Comparison of ENCODE assay signal across 7 cellular contexts in the genomic region with DNA sequence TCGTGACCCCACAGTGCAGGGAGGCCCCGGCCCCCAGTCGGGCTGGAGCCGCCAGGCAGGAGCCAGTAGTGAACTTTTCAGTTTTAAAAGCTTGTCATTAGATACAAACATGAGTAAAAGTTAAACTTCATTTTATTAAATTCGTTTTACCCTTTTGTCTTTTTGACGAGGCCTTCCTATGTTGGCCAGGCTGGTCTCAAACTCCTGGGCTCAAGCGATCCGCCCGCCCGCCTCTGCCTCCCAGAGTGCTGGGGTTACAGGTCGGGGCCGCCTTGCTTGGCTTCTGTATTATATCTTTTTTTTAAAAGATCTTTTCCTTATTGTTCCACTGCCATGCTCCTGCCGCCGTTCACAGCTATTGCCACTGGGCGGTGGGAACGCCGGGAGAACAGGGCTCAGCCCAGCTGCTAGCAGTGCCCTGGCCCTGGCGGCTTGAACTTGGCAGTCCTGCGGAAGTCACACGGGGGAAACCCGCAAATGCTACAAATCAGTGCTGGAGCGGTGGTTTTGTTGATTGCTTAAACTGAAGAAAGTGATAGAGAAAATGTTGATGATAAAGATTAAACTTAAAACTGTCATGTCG. TPM values are rescaled to one million over a fixed set of nuclear protein-coding genes. Genes with fewer than 3 reads are reported as not detected.
DNase-seq lines count a peak whose midpoint lies in the region; ATAC-seq, FAIRE-seq and TF ChIP-seq lines count a peak whose summit lies in the region.

No MANE protein-coding gene starts in this region.

- DNase-seq in GM12865 (ENCODE audit: low read depth) (peak; percentile 68), HUDEP-2 (lab: John Stamatoyannopoulos, UW; ENCODE audit: unreplicated experiment in 76 of 76) (peak in 55 of 76 experiments; percentile 2 to 54 (median 32)), RCC 7860 (ENCODE audit: low spot score) (peak; percentile 64), foreskin keratinocyte (peak in 1 of 2 donors; percentile 37), neural progenitor cell (ENCODE audit: low spot score) (peak; percentile 70), tibial nerve (ENCODE audit: low spot score in 2 of 2) (peak in 1 of 2 donors; percentile 20)
- DNase-seq in activated gamma-delta T cell treated with anti-CD3 and anti-CD28 coated beads, Interleukin-2, amount 50 U/mL, for 16 hours (ENCODE audit: low read depth): peak; percentile 31

- FAIRE-seq in RCC 7860 (lab: Jason Lieb, UNC): no peak

- H3K36me3 Mint-ChIP-seq in neural progenitor cell: peaks cover 16% of the 10 kb centered on the region

- H3K4me3 ChIP-seq in GM12865 (ENCODE audit: low read depth, low read length) (peak overlapping the region; percentile 93), neural progenitor cell (peak overlapping the region; percentile 87), tibial nerve (peak overlapping the region; percentile 58 to 99 (median 81))

- peak overlapping the region; percentile 85 for H3K27ac Mint-ChIP-seq in neural progenitor cell

- H3K9me3 ChIP-seq in neural progenitor cell (ENCODE audit: low read depth): no peaks in the 10 kb centered on the region
- no peaks in the 10 kb centered on the region for H3K9me3 ChIP-seq in tibial nerve

- no peak for TF ChIP-seq POLR2A in tibial nerve (IDR thresholded peaks at IDR 0.05)

- TF ChIP-seq CTCF in GM12865 (IDR thresholded peaks at IDR 0.05; ENCODE audit: insufficient read depth, low read depth, low read length, missing control alignments): no peak
- TF ChIP-seq CTCF in foreskin keratinocyte (conservative IDR thresholded peaks at IDR 0.05): peak; percentile 47
- peak; percentile 26 for TF ChIP-seq CTCF in neural progenitor cell (IDR thresholded peaks at IDR 0.05)
- no peak for TF ChIP-seq CTCF in tibial nerve (IDR thresholded peaks at IDR 0.05)

- H3K4me1 Mint-ChIP-seq in neural progenitor cell: peaks cover 17% of the 10 kb centered on the region

- peaks cover 33% of the 10 kb centered on the region for H4K20me1 ChIP-seq in neural progenitor cell (ENCODE audit: low read depth)

- no peaks in the 10 kb centered on the region for H3K27me3 ChIP-seq in foreskin keratinocyte
- H3K27me3 ChIP-seq in neural progenitor cell: peaks cover 22% of the 10 kb centered on the region
- no peaks in the 10 kb centered on the region for H3K27me3 ChIP-seq in tibial nerve

- H2AFZ ChIP-seq in neural progenitor cell (replicated peaks): peak overlapping the region; percentile 99

- peaks cover 40% of the 10 kb centered on the region for H3K79me2 ChIP-seq in neural progenitor cell (ENCODE audit: low read depth)

- peak; percentile 56 for ATAC-seq in foreskin keratinocyte

- H3F3A ChIP-seq in neural progenitor cell (ENCODE audit: low read depth): peaks cover 20% of the 10 kb centered on the region

- peak overlapping the region; percentile 91 for H3K4me2 ChIP-seq in neural progenitor cell

- peaks cover 10% of the 10 kb centered on the region for H3K27me3 Mint-ChIP-seq in neural progenitor cell (ENCODE audit: insufficient read depth, low read depth)

- 8% methylated on average over 23 of the region's 23 CpGs for WGBS in tibial nerve, 2 donors

- peak overlapping the region; percentile 95 for H3K9ac ChIP-seq in neural progenitor cell

- no peaks in the 10 kb centered on the region for H3K36me3 ChIP-seq in neural progenitor cell
- peaks cover 0 to 16% (median 0%) of the 10 kb centered on the region in 3 donors for H3K36me3 ChIP-seq in tibial nerve

- H3K27ac ChIP-seq in foreskin keratinocyte (no peak overlapping the region), neural progenitor cell (peak overlapping the region; percentile 99), tibial nerve (peak overlapping the region; percentile 93 to 99 (median 96))

- peak overlapping the region; percentile 88 for H3K4me3 Mint-ChIP-seq in neural progenitor cell

- H3K9me3 Mint-ChIP-seq in neural progenitor cell: peaks cover 2% of the 10 kb centered on the region

- TF ChIP-seq EP300 in tibial nerve (IDR thresholded peaks at IDR 0.05): no peak

- no peaks in the 10 kb centered on the region for H3K4me1 ChIP-seq in foreskin keratinocyte
- no peaks in the 10 kb centered on the region for H3K4me1 ChIP-seq in neural progenitor cell
- peaks cover 0 to 36% (median 2%) of the 10 kb centered on the region in 4 donors for H3K4me1 ChIP-seq in tibial nerve

RNA-seq across cellular contexts. Expression of gene NELFA, which starts 1.0 kb away (rescaled TPM):
- total RNA-seq in foreskin keratinocyte (22.9 and 25.5 TPM in 2 replicates), neural progenitor cell (ENCODE audit: low replicate concordance) (18.0 and 50.3 TPM in 2 replicates), tibial nerve (10 to 100 TPM; 32.9 to 43.1 (median 37.5) TPM)
- polyA plus RNA-seq in foreskin keratinocyte: 21.0 and 24.4 TPM in 2 replicates

RNA-seq across cellular contexts. Expression of gene NAT8L, which starts 49.4 kb away (rescaled TPM):
- total RNA-seq in foreskin keratinocyte (not detected in 2 replicates), neural progenitor cell (ENCODE audit: low replicate concordance) (0.62 and 3.4 TPM in 2 replicates), tibial nerve (10 to 100 TPM in 1 of 4 donors, 1 to 10 TPM in 3; 1.8 to 11.1 (median 5.6) TPM)
- 0.02 TPM in 1 of 2 replicates, not detected in the other for polyA plus RNA-seq in foreskin keratinocyte

Comparison
In these comparisons a context has a peak if more than half of its experiments do, and no peak if none do; other contexts are left out.
1. CTCF ChIP-seq: peak in foreskin keratinocyte (single experiment) and neural progenitor cell (single experiment); none in GM12865 (single experiment) and tibial nerve (0 of 5).
2. Peak in every context shown above with its lines, with median percentiles within 50 percentile points of each other: H3K4me3 ChIP-seq.